Comparison of ENCODE assay signal across 13 cellular contexts in genomic region chr13:78131811-78132210, GRCh38.
DNase-seq lines count a peak whose midpoint lies in the region; ATAC-seq, FAIRE-seq and TF ChIP-seq lines count a peak whose summit lies in the region.
"Had no signal": no experiment of that assay in that cellular context is flagged by ENCODE, and none has a peak within 500 bp of the region (broad histone marks: within the 10 kb centered on the region; RNA-seq: fewer than 3 reads in every experiment).

No MANE protein-coding gene starts in this region.

- H3K4me1 ChIP-seq in neural progenitor cell, result peaks cover 22% of the 10 kb centered on the region

- H3K27me3 Mint-ChIP-seq in neural progenitor cell (ENCODE audit: insufficient read depth, low read depth), result no peaks in the 10 kb centered on the region

- no peaks in the 10 kb centered on the region for H3K9me3 Mint-ChIP-seq in neural progenitor cell
- H3K9me3 Mint-ChIP-seq: naive B cell had no signal

- H3K9me3 ChIP-seq in neural progenitor cell (ENCODE audit: low read depth), result no peaks in the 10 kb centered on the region

- peak; percentile 18; the same call in 1 of the 2 replicates for TF ChIP-seq CTCF in LNCAP (IDR thresholded peaks at IDR 0.05)
- TF ChIP-seq CTCF in bronchial epithelial cell (IDR thresholded peaks at IDR 0.05; ENCODE audit: insufficient read depth, low read length, severe bottlenecking), result no peak
- TF ChIP-seq CTCF in neural progenitor cell (IDR thresholded peaks at IDR 0.05), result peak; percentile 53

- no peaks in the 10 kb centered on the region for H3K79me2 ChIP-seq in neural progenitor cell (ENCODE audit: low read depth)

- ATAC-seq in HG02678 (IDR thresholded peaks at IDR 0.05; ENCODE audit: unreplicated experiment), result no peak

- H3K4me2 ChIP-seq in neural progenitor cell, result no peak overlapping the region

- DNase-seq in NCI-H748 treated with DMSO at 0.1 percent for 48 hours (lab: John Stamatoyannopoulos, UW) (peak; percentile 9), NCI-H748 (lab: John Stamatoyannopoulos, UW; ENCODE audit: unreplicated experiment) (no peak), bronchial epithelial cell (ENCODE audit: low read depth) (peak; percentile 5), neural progenitor cell (ENCODE audit: low spot score) (no peak), HTR-8/SVneo (ENCODE audit: insufficient read length, low spot score) (no peak), islet precursor cell (no peak)
- DNase-seq: activated CD4-positive, alpha-beta T cell treated with anti-CD3 and anti-CD28 coated beads, Interleukin-2, amount 50 U/mL, for 48 hours; activated naive CD4-positive, alpha-beta T cell treated with anti-CD3 and anti-CD28 coated beads, Interleukin-2, amount 50 U/mL, for 16 hours; effector CD8-positive, alpha-beta T cell; naive B cell had no signal

- no peak overlapping the region for H3K4me3 Mint-ChIP-seq in neural progenitor cell
- H3K4me3 Mint-ChIP-seq: naive B cell had no signal

- H3K36me3 ChIP-seq in bronchial epithelial cell (ENCODE audit: control insufficient read depth, insufficient read depth, low read length) (no peaks in the 10 kb centered on the region), neural progenitor cell (no peaks in the 10 kb centered on the region)

- H3K27ac Mint-ChIP-seq in neural progenitor cell, result no peak overlapping the region
- H3K27ac Mint-ChIP-seq: naive B cell had no signal

- no peaks in the 10 kb centered on the region for H4K20me1 ChIP-seq in neural progenitor cell (ENCODE audit: low read depth)

- H3K4me1 Mint-ChIP-seq in neural progenitor cell, result peaks cover 15% of the 10 kb centered on the region
- H3K4me1 Mint-ChIP-seq: naive B cell had no signal

- no peak overlapping the region for H2AFZ ChIP-seq in neural progenitor cell (replicated peaks)

- FAIRE-seq in bronchial epithelial cell (lab: Jason Lieb, UNC), result no peak
- no peak for FAIRE-seq in HTR-8/SVneo (lab: Jason Lieb, UNC)

- no peak overlapping the region for H3K27ac ChIP-seq in neural progenitor cell

- H3K27me3 ChIP-seq in bronchial epithelial cell (ENCODE audit: control insufficient read depth, insufficient read depth, low read length) (no peaks in the 10 kb centered on the region), neural progenitor cell (no peaks in the 10 kb centered on the region)

- no peaks in the 10 kb centered on the region for H3K36me3 Mint-ChIP-seq in neural progenitor cell
- H3K36me3 Mint-ChIP-seq: naive B cell had no signal

- H3F3A ChIP-seq in neural progenitor cell (ENCODE audit: low read depth), result no peaks in the 10 kb centered on the region

- no peak overlapping the region for H3K4me3 ChIP-seq in bronchial epithelial cell (ENCODE audit: low read depth, low read length)
- no peak overlapping the region for H3K4me3 ChIP-seq in neural progenitor cell
- H3K4me3 ChIP-seq: SK-N-MC had no signal

- H3K9ac ChIP-seq in neural progenitor cell, result no peak overlapping the region

Comparison
In these comparisons a context has a peak if more than half of its experiments do, and no peak if none do; other contexts are left out.
1. DNase-seq: peak in NCI-H748 treated with DMSO at 0.1 percent for 48 hours (single experiment) and bronchial epithelial cell (single experiment); none in NCI-H748 (single experiment), neural progenitor cell (single experiment), HTR-8/SVneo (single experiment) and islet precursor cell (single experiment).